ENCODE assay signal across 18 cellular contexts in genomic region chr22:22293436-22293835, GRCh38. TPM values are rescaled to one million over a fixed set of nuclear protein-coding genes. Genes with fewer than 3 reads are reported as not detected.
A peak's percentile ranks its signal among the peaks of the same experiment; 100 is the strongest.
DNase-seq lines count a peak whose midpoint lies in the region; ATAC-seq and TF ChIP-seq lines count a peak whose summit lies in the region.
"Not testable (repeated sequence)": the region's sequence is repeated elsewhere in the genome, so short reads cannot be mapped to it uniquely, and the experiment has no call there.
"Had no signal": no experiment of that assay in that cellular context is flagged by ENCODE, and none has a peak within 500 bp of the region (broad histone marks: within the 10 kb centered on the region; RNA-seq: fewer than 3 reads in every experiment).

No MANE protein-coding gene starts in this region.

- H3K9me3 ChIP-seq in T-helper 17 cell (ENCODE audit: control insufficient read depth, low read length, poor library complexity, severe bottlenecking), result not testable (repeated sequence)

- ATAC-seq in T-helper 17 cell; activated naive CD4-positive, alpha-beta T cell treated with anti-CD3 and anti-CD28 coated beads, Interleukin-2, amount 50 U/mL, for 72 hours; stimulated activated naive CD8-positive, alpha-beta T cell treated with anti-CD3 and anti-CD28 coated beads, Interleukin-15, amount 100 ng/mL, for 72 hours: not testable (repeated sequence)

- intact Hi-C loops in dendritic cell treated with granulocyte-macrophage colony-stimulating factor and Interleukin-4, amounts not matched to agents 40 ng/mL and 50 ng/mL, for 4 days (cut with micrococcal nuclease), result not testable (repeated sequence)

- not testable (repeated sequence) for H3K4me3 Mint-ChIP-seq in T-helper 17 cell; dendritic cell treated with granulocyte-macrophage colony-stimulating factor and Interleukin-4, amounts not matched to agents 40 ng/mL and 50 ng/mL, for 4 days; stimulated activated naive CD8-positive, alpha-beta T cell treated with anti-CD3 and anti-CD28 coated beads, Interleukin-15, amount 100 ng/mL, for 72 hours
- H3K4me3 Mint-ChIP-seq in endothelial cell (ENCODE audit: unreplicated experiment), result peak overlapping the region; percentile 77
- H3K4me3 Mint-ChIP-seq in nephron, result peak overlapping the region in 2 of 3 experiments; percentile 21 to 37
- H3K4me3 Mint-ChIP-seq in neural crest cell, result peak overlapping the region; percentile 19

- not testable (repeated sequence) for H3K9me3 Mint-ChIP-seq in activated naive CD4-positive, alpha-beta T cell treated with anti-CD3 and anti-CD28 coated beads, Interleukin-2, amount 50 U/mL, for 72 hours; dendritic cell treated with granulocyte-macrophage colony-stimulating factor and Interleukin-4, amounts not matched to agents 40 ng/mL and 50 ng/mL, for 4 days; endothelial cell (ENCODE audit: unreplicated experiment); nephron; neural crest cell; stimulated activated naive CD8-positive, alpha-beta T cell treated with anti-CD3 and anti-CD28 coated beads, Interleukin-15, amount 100 ng/mL, for 72 hours

- not testable (repeated sequence) for H3K36me3 Mint-ChIP-seq in T-helper 17 cell (ENCODE audit: low read depth); activated naive CD4-positive, alpha-beta T cell treated with anti-CD3 and anti-CD28 coated beads, Interleukin-2, amount 50 U/mL, for 72 hours; endothelial cell (ENCODE audit: low read depth, unreplicated experiment); nephron (ENCODE audit: low read depth); neural crest cell (ENCODE audit: low read depth)
- peaks cover 63% of the 10 kb centered on the region for H3K36me3 Mint-ChIP-seq in dendritic cell treated with granulocyte-macrophage colony-stimulating factor and Interleukin-4, amounts not matched to agents 40 ng/mL and 50 ng/mL, for 4 days (ENCODE audit: low read depth)

- H3K27ac Mint-ChIP-seq in T-helper 17 cell, result peak overlapping the region; percentile 27
- H3K27ac Mint-ChIP-seq in activated naive CD4-positive, alpha-beta T cell treated with anti-CD3 and anti-CD28 coated beads, Interleukin-2, amount 50 U/mL, for 72 hours, result peak overlapping the region; percentile 77 to 79
- peak overlapping the region; percentile 43 for H3K27ac Mint-ChIP-seq in dendritic cell treated with granulocyte-macrophage colony-stimulating factor and Interleukin-4, amounts not matched to agents 40 ng/mL and 50 ng/mL, for 4 days
- not testable (repeated sequence) for H3K27ac Mint-ChIP-seq in endothelial cell (ENCODE audit: unreplicated experiment); nephron; neural crest cell (ENCODE audit: unreplicated experiment)
- peak overlapping the region; percentile 9 to 81 for H3K27ac Mint-ChIP-seq in stimulated activated naive CD8-positive, alpha-beta T cell treated with anti-CD3 and anti-CD28 coated beads, Interleukin-15, amount 100 ng/mL, for 72 hours

- not testable (repeated sequence) for DNase-seq in T-helper 17 cell; activated naive CD4-positive, alpha-beta T cell treated with anti-CD3 and anti-CD28 coated beads, Interleukin-2, amount 50 U/mL, for 72 hours (ENCODE audit: low spot score in 2 of 2); endothelial cell (ENCODE audit: low spot score); neural crest cell (ENCODE audit: low read depth, low spot score); stimulated activated naive CD8-positive, alpha-beta T cell treated with anti-CD3 and anti-CD28 coated beads, Interleukin-15, amount 100 ng/mL, for 72 hours

- not testable (repeated sequence) for H3K4me1 Mint-ChIP-seq in T-helper 17 cell; dendritic cell treated with granulocyte-macrophage colony-stimulating factor and Interleukin-4, amounts not matched to agents 40 ng/mL and 50 ng/mL, for 4 days (ENCODE audit: low read depth); endothelial cell (ENCODE audit: unreplicated experiment); nephron; neural crest cell; stimulated activated naive CD8-positive, alpha-beta T cell treated with anti-CD3 and anti-CD28 coated beads, Interleukin-15, amount 100 ng/mL, for 72 hours

- H3K27me3 Mint-ChIP-seq in T-helper 17 cell; dendritic cell treated with granulocyte-macrophage colony-stimulating factor and Interleukin-4, amounts not matched to agents 40 ng/mL and 50 ng/mL, for 4 days; endothelial cell (ENCODE audit: unreplicated experiment); nephron (ENCODE audit: low read depth); neural crest cell (ENCODE audit: low read depth); stimulated activated naive CD8-positive, alpha-beta T cell treated with anti-CD3 and anti-CD28 coated beads, Interleukin-15, amount 100 ng/mL, for 72 hours: not testable (repeated sequence)

- not testable (repeated sequence) for TF ChIP-seq CTCF in endothelial cell (IDR thresholded peaks at IDR 0.05; ENCODE audit: unreplicated experiment); nephron (IDR thresholded peaks at IDR 0.05; ENCODE audit: unreplicated experiment in 3 of 3); neural crest cell (conservative IDR thresholded peaks at IDR 0.05)

RNA-seq across cellular contexts. Expression of gene VPREB1, which starts 48.9 kb away (rescaled TPM):
- total RNA-seq in T-helper 17 cell (not detected), endothelial cell (ENCODE audit: unreplicated experiment) (not detected), neural crest cell (not detected in 2 replicates)
- total RNA-seq in activated naive CD4-positive, alpha-beta T cell treated with anti-CD3 and anti-CD28 coated beads, Interleukin-2, amount 50 U/mL, for 72 hours, result not detected
- total RNA-seq: A172; A673; B cell; Caco-2; Calu3; CD4-positive, alpha-beta memory T cell; CD4-positive, alpha-beta T cell; CD4-positive, CD25-positive, alpha-beta regulatory T cell; CD8-positive, alpha-beta memory T cell; CD8-positive, alpha-beta T cell; Daoy had no signal
